ENCODE assay signal across 8 cellular contexts in genomic region chr13:79405501-79405830, GRCh38.
A peak's percentile ranks its signal among the peaks of the same experiment; 100 is the strongest.
DNase-seq lines count a peak whose midpoint lies in the region; ATAC-seq and TF ChIP-seq lines count a peak whose summit lies in the region.

No MANE protein-coding gene starts in this region.

- in situ Hi-C loops in KBM-7 (cut with MboI; ENCODE audit: low pct_unique_long_range_greater_than_20kb, low sequenced_read_pairs) (no loop called here), ACHN (cut with HindIII; ENCODE audit: low pct_ligation_motif_present, low pct_unique_long_range_greater_than_20kb, low sequenced_read_pairs) (no loop called here)

- DNase-seq in GM04503 (ENCODE audit: low read depth): peak; percentile 4
- peak; percentile 51 for DNase-seq in KBM-7
- DNase-seq in choroid plexus epithelial cell (ENCODE audit: low read depth): peak; percentile 32
- no peak for DNase-seq in NCI-H1694 treated with DMSO at 0.1 percent for 48 hours (lab: John Stamatoyannopoulos, UW)
- no peak for DNase-seq in ACHN
- DNase-seq in activated CD8-positive, alpha-beta memory T cell treated with anti-CD3 and anti-CD28 coated beads, Interleukin-2, amount 50 U/mL, for 48 hours: no peak

- peak; percentile 37 for ATAC-seq in GM21529 (IDR thresholded peaks at IDR 0.05; ENCODE audit: unreplicated experiment)

- H3K36me3 ChIP-seq in mucosa of stomach (ENCODE audit: control insufficient read depth, insufficient read depth, low read length): no peaks in the 10 kb centered on the region

- no peaks in the 10 kb centered on the region for H3K27me3 ChIP-seq in mucosa of stomach (ENCODE audit: control insufficient read depth, insufficient read depth, low read length)

- H3K4me1 ChIP-seq in mucosa of stomach (ENCODE audit: control insufficient read depth, insufficient read depth, low read length): peaks cover 31% of the 10 kb centered on the region

- peak overlapping the region; percentile 89 for H3K9ac ChIP-seq in mucosa of stomach (ENCODE audit: low read length)

- peak overlapping the region; percentile 85 for H3K4me3 ChIP-seq in choroid plexus epithelial cell (ENCODE audit: low read depth, low read length)
- peak overlapping the region; percentile 84 for H3K4me3 ChIP-seq in mucosa of stomach (ENCODE audit: low read length)

- no peak for TF ChIP-seq CTCF in choroid plexus epithelial cell (conservative IDR thresholded peaks at IDR 0.05; ENCODE audit: low read depth, low read length)

- no peaks in the 10 kb centered on the region for H3K9me3 ChIP-seq in mucosa of stomach (ENCODE audit: control insufficient read depth, low read length)

Comparison
In these comparisons a context has a peak if more than half of its experiments do, and no peak if none do; other contexts are left out.
1. DNase-seq: peak in GM04503 (single experiment), KBM-7 (single experiment) and choroid plexus epithelial cell (single experiment); none in NCI-H1694 treated with DMSO at 0.1 percent for 48 hours (single experiment), ACHN (single experiment) and activated CD8-positive, alpha-beta memory T cell treated with anti-CD3 and anti-CD28 coated beads, Interleukin-2, amount 50 U/mL, for 48 hours (single experiment).